ENCODE assay signal across 16 cellular contexts in genomic region chr20:54083459-54083858, GRCh38. TPM values are rescaled to one million over a fixed set of nuclear protein-coding genes. Genes with fewer than 3 reads are reported as not detected.
A peak's percentile ranks its signal among the peaks of the same experiment; 100 is the strongest.
DNase-seq lines count a peak whose midpoint lies in the region; ATAC-seq and TF ChIP-seq lines count a peak whose summit lies in the region.
"Had no signal": no experiment of that assay in that cellular context is flagged by ENCODE, and none has a peak within 500 bp of the region (broad histone marks: within the 10 kb centered on the region; RNA-seq: fewer than 3 reads in every experiment).

No MANE protein-coding gene starts in this region.

- H3K4me3 ChIP-seq in dorsolateral prefrontal cortex = no peak overlapping the region
- H3K4me3 ChIP-seq: hepatocyte had no signal

- peaks cover 0 to 11% (median 0%) of the 10 kb centered on the region in 45 donors for H3K27me3 ChIP-seq in dorsolateral prefrontal cortex
- H3K27me3 ChIP-seq: hepatocyte had no signal

- TF ChIP-seq CTCF in dorsolateral prefrontal cortex (IDR thresholded peaks at IDR 0.05 in 54 of 56, conservative IDR thresholded peaks at IDR 0.05 in 2 of 56; ENCODE audit: low read depth in 1 of 56, partially characterized antibody in 56 of 56) = no peak

- no peak for TF ChIP-seq POLR2A in GM18505 (IDR thresholded peaks at IDR 0.05; ENCODE audit: borderline replicate concordance, extremely low read depth, insufficient read depth, insufficient read length)

- ATAC-seq in GM18505 (IDR thresholded peaks at IDR 0.05; ENCODE audit: unreplicated experiment) (peak; percentile 48), GM19452 (IDR thresholded peaks at IDR 0.05; ENCODE audit: unreplicated experiment) (peak; percentile 53), HG02852 (IDR thresholded peaks at IDR 0.05; ENCODE audit: unreplicated experiment) (peak; percentile 60), HG03139 (IDR thresholded peaks at IDR 0.05; ENCODE audit: unreplicated experiment) (no peak), GM19035 (IDR thresholded peaks at IDR 0.05; ENCODE audit: unreplicated experiment) (no peak)
- ATAC-seq: Right ventricle myocardium inferior had no signal

- peak; percentile 46 for DNase-seq in MV-4-11 (lab: John Stamatoyannopoulos, UW)
- DNase-seq in dorsolateral prefrontal cortex = no peak
- no peak for DNase-seq in NCI-H510A (lab: John Stamatoyannopoulos, UW)
- DNase-seq: activated CD4-positive, alpha-beta T cell treated with anti-CD3 and anti-CD28 coated beads, Interleukin-2, amount 10 ng/mL, durations not matched to agents 7 days and 5 days; effector CD4-positive, alpha-beta T cell; NCI-H1048; T1000; trophoblast cell had no signal

- intact Hi-C loops in dorsolateral prefrontal cortex (cut with DNase I) = no loop called here

- no peak overlapping the region for H3K27ac ChIP-seq in dorsolateral prefrontal cortex
- H3K27ac ChIP-seq: hepatocyte had no signal

RNA-seq across cellular contexts. Expression of gene BCAS1, which starts 13.1 kb away (rescaled TPM):
- total RNA-seq in dorsolateral prefrontal cortex = 100 to 1,000 TPM in 79 of 120 experiments, 10 to 100 TPM in 41; 24.9 to 411 (median 127) TPM
- total RNA-seq: bronchial epithelial cell, Right ventricle myocardium inferior had no signal

Comparison
In these comparisons a context has a peak if more than half of its experiments do, and no peak if none do; other contexts are left out.
1. ATAC-seq: peak in GM18505 (single experiment), GM19452 (single experiment) and HG02852 (single experiment); none in HG03139 (single experiment) and GM19035 (single experiment).